In the genomic region with DNA sequence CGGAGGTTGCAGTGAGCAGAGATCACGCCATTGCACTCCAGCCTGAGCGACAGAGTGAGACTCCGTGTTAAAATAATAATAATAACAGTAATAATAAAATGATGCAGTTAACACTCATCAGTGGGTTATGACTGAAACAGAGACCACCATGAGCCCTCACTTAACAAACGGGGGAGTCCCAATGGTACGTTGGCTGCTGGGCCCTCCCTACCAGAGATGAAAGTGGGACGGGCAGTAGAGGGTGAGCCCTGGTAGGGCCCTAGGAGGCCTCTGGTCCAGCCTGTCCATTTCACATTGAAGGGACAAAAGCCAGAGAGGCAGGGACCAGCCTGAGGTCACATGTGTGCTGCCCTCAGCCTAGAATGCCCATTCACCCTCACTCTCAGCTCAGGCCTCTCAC, we compare ENCODE assay signal across 20 cellular contexts. TPM values are rescaled to one million over a fixed set of nuclear protein-coding genes. Genes with fewer than 3 reads are reported as not detected.
A peak's percentile ranks its signal among the peaks of the same experiment; 100 is the strongest.
DNase-seq lines count a peak whose midpoint lies in the region; ATAC-seq, FAIRE-seq and TF ChIP-seq lines count a peak whose summit lies in the region.
"Had no signal": no experiment of that assay in that cellular context is flagged by ENCODE, and none has a peak within 500 bp of the region (broad histone marks: within the 10 kb centered on the region; RNA-seq: fewer than 3 reads in every experiment).

No MANE protein-coding gene starts in this region.

- BruUV-seq in HepG2 (replicated peaks; lab: Mats Ljungman, UMichigan) (no TSS peak), Calu3 (replicated peaks; lab: Mats Ljungman, UMichigan) (no TSS peak)

- H3K9ac ChIP-seq in HepG2 (ENCODE audit: insufficient read depth, low read depth, low read length), result no peak overlapping the region

- TF ChIP-seq POLR2A in HepG2 (IDR thresholded peaks at IDR 0.05; ENCODE audit: insufficient read depth in 1 of 2, low read depth in 2 of 2, low read length in 2 of 2), result no peak

- H3K4me1 Mint-ChIP-seq in CD8-positive, alpha-beta memory T cell, result peaks cover 11 to 20% (median 18%) of the 10 kb centered on the region in 3 donors
- peaks cover 5% of the 10 kb centered on the region for H3K4me1 Mint-ChIP-seq in Calu3 (ENCODE audit: low read depth, unreplicated experiment)
- H3K4me1 Mint-ChIP-seq: nephron progenitor cell had no signal

- TF ChIP-seq CTCF in HepG2 (CRISPR knock-in tag; IDR thresholded peaks at IDR 0.05) (no peak), Calu3 (IDR thresholded peaks at IDR 0.05; ENCODE audit: unreplicated experiment) (no peak)

- no peaks in the 10 kb centered on the region for H3K36me3 Mint-ChIP-seq in CD8-positive, alpha-beta memory T cell
- H3K36me3 Mint-ChIP-seq in Calu3 (ENCODE audit: insufficient read depth, unreplicated experiment), result no peaks in the 10 kb centered on the region
- H3K36me3 Mint-ChIP-seq: CD4-positive, alpha-beta memory T cell had no signal

- H3K79me2 ChIP-seq in HepG2 (ENCODE audit: insufficient read depth, low read length), result no peaks in the 10 kb centered on the region

- no peak for TF ChIP-seq RAD21 in HepG2 (CRISPR knock-in tag; IDR thresholded peaks at IDR 0.05)

- TF ChIP-seq EP300 in HepG2 (IDR thresholded peaks at IDR 0.05; ENCODE audit: low read depth in 2 of 2, low read length in 2 of 2), result no peak
- TF ChIP-seq EP300 in HepG2 (CRISPR knock-in tag; IDR thresholded peaks at IDR 0.05; ENCODE audit: borderline replicate concordance), result no peak

- H3K27ac Mint-ChIP-seq in CD8-positive, alpha-beta memory T cell, result peak overlapping the region; percentile 58 to 96 (median 88)
- H3K27ac Mint-ChIP-seq in Calu3 (ENCODE audit: unreplicated experiment), result no peak overlapping the region
- H3K27ac Mint-ChIP-seq: nephron progenitor cell had no signal

- in situ Hi-C loops in HepG2 (cut with HindIII; ENCODE audit: extremely low pct_ligation_motif_present, low pct_unique_long_range_greater_than_20kb), result no loop called here

- H3K27me3 Mint-ChIP-seq in CD8-positive, alpha-beta memory T cell, result no peaks in the 10 kb centered on the region
- H3K27me3 Mint-ChIP-seq in Calu3 (ENCODE audit: unreplicated experiment), result no peaks in the 10 kb centered on the region
- H3K27me3 Mint-ChIP-seq: CD4-positive, alpha-beta memory T cell had no signal

- WGBS in HepG2 (ENCODE audit: low lambda C conversion rate), result 72% methylated on average over 7 of the region's 7 CpGs

- no peak overlapping the region for H2AFZ ChIP-seq in HepG2 (ENCODE audit: low read length)

- H4K20me1 ChIP-seq in HepG2 (ENCODE audit: insufficient read depth, low read length), result no peaks in the 10 kb centered on the region

- H3K36me3 ChIP-seq in CD8-positive, alpha-beta memory T cell (ENCODE audit: insufficient read depth, low read length), result no peaks in the 10 kb centered on the region
- no peaks in the 10 kb centered on the region for H3K36me3 ChIP-seq in HepG2 (replicated peaks in 1 of 2; ENCODE audit: control insufficient read depth in 1 of 2, insufficient read depth in 2 of 2, low read length in 2 of 2)
- H3K36me3 ChIP-seq: esophagus muscularis mucosa had no signal

- H3K9me3 ChIP-seq in CD8-positive, alpha-beta memory T cell (ENCODE audit: low read length), result no peaks in the 10 kb centered on the region
- H3K9me3 ChIP-seq in HepG2 (ENCODE audit: low read length), result no peaks in the 10 kb centered on the region
- H3K9me3 ChIP-seq: esophagus muscularis mucosa had no signal

- H3K4me1 ChIP-seq in CD8-positive, alpha-beta memory T cell (ENCODE audit: insufficient read depth, low read length), result peaks cover 10% of the 10 kb centered on the region
- H3K4me1 ChIP-seq in HepG2 (ENCODE audit: insufficient read depth, low read length), result peaks cover 18% of the 10 kb centered on the region
- H3K4me1 ChIP-seq: esophagus muscularis mucosa had no signal

- H3K27ac ChIP-seq in CD8-positive, alpha-beta memory T cell (ENCODE audit: low read depth, low read length), result peak overlapping the region; percentile 20
- no peak overlapping the region for H3K27ac ChIP-seq in HepG2 (ENCODE audit: extremely low read length, insufficient read depth, low read length)
- H3K27ac ChIP-seq: esophagus muscularis mucosa, RWPE1 had no signal

- intact Hi-C loops in HepG2 (cut with micrococcal nuclease; ENCODE audit: unreplicated experiment), result no loop called here
- intact Hi-C loops in head of caudate nucleus (cut with DNase I), result no loop called here
- intact Hi-C loops in Calu3 (cut with micrococcal nuclease; ENCODE audit: unreplicated experiment), result no loop called here

- FAIRE-seq in HepG2 (lab: Jason Lieb, UNC), result no peak

- ATAC-seq in GM18907 (IDR thresholded peaks at IDR 0.05; ENCODE audit: unreplicated experiment) (peak; percentile 31), HG03196 (IDR thresholded peaks at IDR 0.05; ENCODE audit: unreplicated experiment) (peak; percentile 18), HepG2 (no peak)

- peak overlapping the region in 1 of 7 donors; percentile 82 for H3K4me3 Mint-ChIP-seq in CD8-positive, alpha-beta memory T cell
- no peak overlapping the region for H3K4me3 Mint-ChIP-seq in Calu3 (ENCODE audit: low read depth, unreplicated experiment)
- H3K4me3 Mint-ChIP-seq: activated CD4-positive, alpha-beta T cell treated with anti-CD3 and anti-CD28 coated beads, Interleukin-2, amount 10 ng/mL, durations not matched to agents 24 days and 14 days; CD4-positive, alpha-beta memory T cell; nephron progenitor cell had no signal

- no peaks in the 10 kb centered on the region for H3K9me3 Mint-ChIP-seq in CD8-positive, alpha-beta memory T cell
- no peaks in the 10 kb centered on the region for H3K9me3 Mint-ChIP-seq in Calu3 (ENCODE audit: low read depth, unreplicated experiment)
- H3K9me3 Mint-ChIP-seq: activated CD4-positive, alpha-beta T cell treated with anti-CD3 and anti-CD28 coated beads, Interleukin-2, amount 10 ng/mL, durations not matched to agents 24 days and 14 days had no signal

- POLR2A ChIA-PET in CD8-positive, alpha-beta memory T cell (lab: Charles Lee), result no interaction called here
- POLR2A ChIA-PET in HepG2 (lab: Yijun Ruan, JAX), result no interaction called here

- CTCF ChIA-PET in CD8-positive, alpha-beta memory T cell (lab: Charles Lee), result no interaction called here
- CTCF ChIA-PET in HepG2 (lab: Yijun Ruan, JAX; ENCODE audit: low intra/inter-chr PET ratio, low total read pairs), result no interaction called here
- CTCF ChIA-PET in Calu3 (lab: Charles Lee), result no interaction called here

- peak overlapping the region; percentile 6; the same call in 1 of the 2 replicates for H3K4me2 ChIP-seq in HepG2 (ENCODE audit: low read depth, low read length)

- H3K27me3 ChIP-seq in CD8-positive, alpha-beta memory T cell (ENCODE audit: insufficient read depth, low read length, poor library complexity, severe bottlenecking), result no peaks in the 10 kb centered on the region
- no peaks in the 10 kb centered on the region for H3K27me3 ChIP-seq in HepG2 (ENCODE audit: control insufficient read depth in 1 of 2, insufficient read depth in 2 of 2, low read length in 2 of 2)
- H3K27me3 ChIP-seq: esophagus muscularis mucosa had no signal

- DNase-seq in CD8-positive, alpha-beta memory T cell, result no peak
- no peak for DNase-seq in HepG2 (ENCODE audit: low spot score)
- no peak for DNase-seq in NCI-H748 (lab: John Stamatoyannopoulos, UW; ENCODE audit: unreplicated experiment)
- DNase-seq in head of caudate nucleus, result no peak
- no peak for DNase-seq in Calu3
- DNase-seq: activated naive CD4-positive, alpha-beta T cell treated with anti-CD3 and anti-CD28 coated beads, Interleukin-2, amount 50 U/mL, for 16 hours; CD4-positive, alpha-beta memory T cell; DMS79; effector CD4-positive, alpha-beta T cell; KBM-7; NCI-H187; nephron progenitor cell had no signal

- H3K4me3 ChIP-seq in CD8-positive, alpha-beta memory T cell (ENCODE audit: low read length), result no peak overlapping the region
- no peak overlapping the region for H3K4me3 ChIP-seq in HepG2 (replicated peaks in 1 of 3; ENCODE audit: insufficient read depth in 1 of 3, low read depth in 2 of 3, low read length in 3 of 3)
- H3K4me3 ChIP-seq: esophagus muscularis mucosa had no signal

RNA-seq across cellular contexts. Expression of a gene that starts 13.7 kb away (rescaled TPM):
- 10 to 100 TPM; 32.3 to 39.5 TPM for total RNA-seq in CD8-positive, alpha-beta memory T cell
- 2.7 TPM for polyA plus RNA-seq in CD8-positive, alpha-beta memory T cell
- total RNA-seq in HepG2 (2016; rRNA removed; fragmentation: Illumina TruSeq; extraction: Trizol), result 25.5 and 27.0 TPM in 2 replicates
- total RNA-seq in HepG2 (2016; cell fraction: cytosol; rRNA removed; fragmentation: Illumina TruSeq; extraction: Trizol; ENCODE audit: low read depth), result 8.5 and 8.8 TPM in 2 replicates
- total RNA-seq in HepG2 (2016; cell fraction: insoluble cytoplasmic fraction; rRNA removed; fragmentation: Illumina TruSeq; extraction: Trizol), result 20.2 and 27.2 TPM in 2 replicates
- 26.6 and 27.7 TPM in 2 replicates for total RNA-seq in HepG2 (2016; cell fraction: membrane; rRNA removed; fragmentation: Illumina TruSeq; extraction: Trizol)
- 13.4 and 15.4 TPM in 2 replicates for total RNA-seq in HepG2 (2016; cell fraction: nucleus; rRNA removed; fragmentation: Illumina TruSeq; extraction: Trizol)
- 38.2 and 46.3 TPM in 2 replicates for polyA plus RNA-seq in HepG2 (2011; rRNA removed)
- polyA plus RNA-seq in HepG2 (2011; cell fraction: cytosol; rRNA removed), result 39.3 and 40.1 TPM in 2 replicates
- 32.6 and 39.0 TPM in 2 replicates for polyA plus RNA-seq in HepG2 (2011; cell fraction: nucleus; rRNA removed)
- 24.1 and 35.1 TPM in 2 replicates for polyA plus RNA-seq in HepG2 (2012)
- polyA plus RNA-seq in HepG2 (2016; cell fraction: cytosol; fragmentation: Illumina TruSeq; extraction: Trizol; ENCODE audit: low read depth), result 14.2 and 17.6 TPM in 2 replicates
- 26.4 and 31.5 TPM in 2 replicates for polyA plus RNA-seq in HepG2 (2016; cell fraction: insoluble cytoplasmic fraction; fragmentation: Illumina TruSeq; extraction: Trizol; ENCODE audit: low read depth)
- 30.2 and 31.7 TPM in 2 replicates for polyA plus RNA-seq in HepG2 (2016; cell fraction: membrane; fragmentation: Illumina TruSeq; extraction: Trizol; ENCODE audit: low read depth)
- polyA plus RNA-seq in HepG2 (2016; cell fraction: nucleus; fragmentation: Illumina TruSeq; extraction: Trizol; ENCODE audit: insufficient read depth, low read depth), result 28.9 and 29.2 TPM in 2 replicates
- polyA minus RNA-seq in HepG2 (2011; rRNA and poly(A)+ RNA removed; ENCODE audit: low replicate concordance), result 40.1 and 54.5 TPM in 2 replicates
- polyA minus RNA-seq in HepG2 (2011; cell fraction: cytosol; rRNA and poly(A)+ RNA removed), result 21.4 and 26.1 TPM in 2 replicates
- 4.8 and 8.6 TPM in 2 replicates for polyA minus RNA-seq in HepG2 (2011; cell fraction: nucleus; rRNA and poly(A)+ RNA removed)
- 56.8 and 83.2 TPM in 2 replicates for total RNA-seq in Calu3 (2022)

RNA-seq across cellular contexts. Expression of a gene that starts 30.4 kb away (rescaled TPM):
- not detected for total RNA-seq in CD8-positive, alpha-beta memory T cell
- not detected for polyA plus RNA-seq in CD8-positive, alpha-beta memory T cell
- total RNA-seq in HepG2 (2016; rRNA removed; fragmentation: Illumina TruSeq; extraction: Trizol), result 10.0 and 10.5 TPM in 2 replicates
- total RNA-seq in HepG2 (2016; cell fraction: cytosol; rRNA removed; fragmentation: Illumina TruSeq; extraction: Trizol; ENCODE audit: low read depth), result 9.4 and 11.8 TPM in 2 replicates
- total RNA-seq in HepG2 (2016; cell fraction: insoluble cytoplasmic fraction; rRNA removed; fragmentation: Illumina TruSeq; extraction: Trizol), result 9.5 and 11.5 TPM in 2 replicates
- total RNA-seq in HepG2 (2016; cell fraction: membrane; rRNA removed; fragmentation: Illumina TruSeq; extraction: Trizol), result 10.2 and 12.3 TPM in 2 replicates
- 3.3 and 4.2 TPM in 2 replicates for total RNA-seq in HepG2 (2016; cell fraction: nucleus; rRNA removed; fragmentation: Illumina TruSeq; extraction: Trizol)
- polyA plus RNA-seq in HepG2 (2011; rRNA removed), result 12.2 and 13.8 TPM in 2 replicates
- 10.6 and 20.2 TPM in 2 replicates for polyA plus RNA-seq in HepG2 (2011; cell fraction: cytosol; rRNA removed)
- polyA plus RNA-seq in HepG2 (2011; cell fraction: nucleus; rRNA removed), result 5.9 and 7.2 TPM in 2 replicates
- polyA plus RNA-seq in HepG2 (2012), result 4.3 and 11.1 TPM in 2 replicates
- polyA plus RNA-seq in HepG2 (2016; cell fraction: cytosol; fragmentation: Illumina TruSeq; extraction: Trizol; ENCODE audit: low read depth), result 14.1 and 18.5 TPM in 2 replicates
- 14.2 and 18.6 TPM in 2 replicates for polyA plus RNA-seq in HepG2 (2016; cell fraction: insoluble cytoplasmic fraction; fragmentation: Illumina TruSeq; extraction: Trizol; ENCODE audit: low read depth)
- polyA plus RNA-seq in HepG2 (2016; cell fraction: membrane; fragmentation: Illumina TruSeq; extraction: Trizol; ENCODE audit: low read depth), result 13.4 and 14.9 TPM in 2 replicates
- 12.3 and 12.7 TPM in 2 replicates for polyA plus RNA-seq in HepG2 (2016; cell fraction: nucleus; fragmentation: Illumina TruSeq; extraction: Trizol; ENCODE audit: insufficient read depth, low read depth)
- 30.1 TPM in 1 of 2 replicates, not detected in the other for polyA minus RNA-seq in HepG2 (2011; rRNA and poly(A)+ RNA removed; ENCODE audit: low replicate concordance)
- 3.4 and 3.6 TPM in 2 replicates for polyA minus RNA-seq in HepG2 (2011; cell fraction: cytosol; rRNA and poly(A)+ RNA removed)
- 2.2 and 3.2 TPM in 2 replicates for polyA minus RNA-seq in HepG2 (2011; cell fraction: nucleus; rRNA and poly(A)+ RNA removed)
- not detected in 2 replicates for total RNA-seq in Calu3 (2022)
- total RNA-seq: activated CD4-positive, alpha-beta T cell treated with anti-CD3 and anti-CD28 coated beads, Interleukin-2, amount 10 ng/mL, durations not matched to agents 24 days and 14 days; CD4-positive, alpha-beta memory T cell; cerebellum; esophagus muscularis mucosa; pulmonary artery endothelial cell; temporal lobe had no signal
- polyA plus RNA-seq: CD4-positive, alpha-beta memory T cell had no signal

RNA-seq across cellular contexts. Expression of a gene that starts 55.3 kb away (rescaled TPM):
- total RNA-seq in CD8-positive, alpha-beta memory T cell, result 10 to 100 TPM; 28.1 to 28.4 TPM
- 27.8 TPM for polyA plus RNA-seq in CD8-positive, alpha-beta memory T cell
- total RNA-seq in HepG2 (2016; rRNA removed; fragmentation: Illumina TruSeq; extraction: Trizol), result 26.4 and 36.7 TPM in 2 replicates
- 28.0 and 29.8 TPM in 2 replicates for total RNA-seq in HepG2 (2016; cell fraction: cytosol; rRNA removed; fragmentation: Illumina TruSeq; extraction: Trizol; ENCODE audit: low read depth)
- 25.8 and 32.7 TPM in 2 replicates for total RNA-seq in HepG2 (2016; cell fraction: insoluble cytoplasmic fraction; rRNA removed; fragmentation: Illumina TruSeq; extraction: Trizol)
- 21.5 TPM in 2 replicates for total RNA-seq in HepG2 (2016; cell fraction: membrane; rRNA removed; fragmentation: Illumina TruSeq; extraction: Trizol)
- total RNA-seq in HepG2 (2016; cell fraction: nucleus; rRNA removed; fragmentation: Illumina TruSeq; extraction: Trizol), result 34.3 and 41.9 TPM in 2 replicates
- polyA plus RNA-seq in HepG2 (2011; rRNA removed), result 48.2 TPM in 2 replicates
- 24.5 and 25.4 TPM in 2 replicates for polyA plus RNA-seq in HepG2 (2011; cell fraction: cytosol; rRNA removed)
- polyA plus RNA-seq in HepG2 (2011; cell fraction: nucleus; rRNA removed), result 91.1 and 92.6 TPM in 2 replicates
- 34.1 and 39.4 TPM in 2 replicates for polyA plus RNA-seq in HepG2 (2012)
- 8.3 and 8.5 TPM in 2 replicates for polyA plus RNA-seq in HepG2 (2016; cell fraction: cytosol; fragmentation: Illumina TruSeq; extraction: Trizol; ENCODE audit: low read depth)
- 26.6 and 30.9 TPM in 2 replicates for polyA plus RNA-seq in HepG2 (2016; cell fraction: insoluble cytoplasmic fraction; fragmentation: Illumina TruSeq; extraction: Trizol; ENCODE audit: low read depth)
- 15.4 and 16.9 TPM in 2 replicates for polyA plus RNA-seq in HepG2 (2016; cell fraction: membrane; fragmentation: Illumina TruSeq; extraction: Trizol; ENCODE audit: low read depth)
- polyA plus RNA-seq in HepG2 (2016; cell fraction: nucleus; fragmentation: Illumina TruSeq; extraction: Trizol; ENCODE audit: insufficient read depth, low read depth), result 87.6 and 89.2 TPM in 2 replicates
- polyA minus RNA-seq in HepG2 (2011; rRNA and poly(A)+ RNA removed; ENCODE audit: low replicate concordance), result 15.6 and 49.1 TPM in 2 replicates
- 12.3 and 12.7 TPM in 2 replicates for polyA minus RNA-seq in HepG2 (2011; cell fraction: cytosol; rRNA and poly(A)+ RNA removed)
- 57.0 and 67.1 TPM in 2 replicates for polyA minus RNA-seq in HepG2 (2011; cell fraction: nucleus; rRNA and poly(A)+ RNA removed)
- total RNA-seq in Calu3 (2022), result 33.5 and 35.0 TPM in 2 replicates
